In the genomic region with DNA sequence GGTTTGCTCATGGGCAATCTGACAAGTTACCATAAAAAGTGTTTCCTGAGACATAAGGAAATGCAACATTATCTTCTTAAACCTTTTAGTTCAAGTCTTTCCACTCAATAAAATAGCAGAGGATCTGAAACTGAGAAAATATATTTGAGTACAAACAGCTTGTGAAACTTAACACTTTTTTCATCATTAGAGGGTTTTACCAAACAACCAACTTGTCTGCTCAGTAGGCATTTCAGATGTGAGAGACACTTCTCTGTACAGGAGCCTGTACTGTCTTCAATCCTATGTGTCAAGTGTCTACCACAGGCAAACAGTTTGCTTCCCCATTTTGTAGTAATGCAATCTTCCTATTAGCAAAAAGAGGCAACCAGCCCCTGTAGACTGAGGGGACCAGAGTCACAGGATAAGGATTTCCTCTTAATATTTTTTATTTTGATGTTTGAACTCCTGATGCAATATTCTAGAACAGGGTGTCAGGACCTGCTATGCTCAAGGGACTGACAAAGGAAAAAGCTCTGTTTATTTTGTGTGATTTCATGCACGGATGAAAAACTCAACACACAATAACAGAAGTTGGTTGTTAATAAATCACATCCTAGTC, we compare ENCODE assay signal across 14 cellular contexts.
A peak's percentile ranks its signal among the peaks of the same experiment; 100 is the strongest.
DNase-seq lines count a peak whose midpoint lies in the region; ATAC-seq and FAIRE-seq lines count a peak whose summit lies in the region.
"Had no signal": no experiment of that assay in that cellular context is flagged by ENCODE, and none has a peak within 500 bp of the region (broad histone marks: within the 10 kb centered on the region; RNA-seq: fewer than 3 reads in every experiment).

No MANE protein-coding gene starts in this region.

- DNase-seq in NOMO-1 treated with DMSO at 0.1 percent for 48 hours (lab: John Stamatoyannopoulos, UW; ENCODE audit: unreplicated experiment) (peak; percentile 6), NOMO-1 treated with dmso at 0.1 percent for 144 hours (lab: John Stamatoyannopoulos, UW; ENCODE audit: unreplicated experiment) (no peak), dedifferentiated amniotic fluid mesenchymal stem cell (ENCODE audit: extremely low spot score) (no peak), HTR-8/SVneo (ENCODE audit: insufficient read length, low spot score) (no peak), inferior parietal cortex (ENCODE audit: extremely low spot score) (no peak)
- DNase-seq in activated CD4-positive, alpha-beta T cell treated with anti-CD3 and anti-CD28 coated beads for 36 hours = no peak
- DNase-seq: activated CD8-positive, alpha-beta T cell treated with anti-CD3 and anti-CD28 coated beads for 36 hours; HCEC 1CT; NCI-H2081 had no signal

- peaks cover 5% of the 10 kb centered on the region for H3K9me3 Mint-ChIP-seq in activated CD4-positive, alpha-beta T cell treated with anti-CD3 and anti-CD28 coated beads for 36 hours (ENCODE audit: low read depth)

- no peak overlapping the region for H3K27ac Mint-ChIP-seq in activated CD4-positive, alpha-beta T cell treated with anti-CD3 and anti-CD28 coated beads for 36 hours
- H3K27ac Mint-ChIP-seq: activated CD8-positive, alpha-beta T cell treated with anti-CD3 and anti-CD28 coated beads for 36 hours; activated naive CD8-positive, alpha-beta T cell had no signal

- ATAC-seq in HG02588 (IDR thresholded peaks at IDR 0.05; ENCODE audit: unreplicated experiment) = peak; percentile 94
- ATAC-seq in HG03442 (IDR thresholded peaks at IDR 0.05; ENCODE audit: unreplicated experiment) = peak; percentile 64
- no peak for ATAC-seq in activated CD4-positive, alpha-beta T cell treated with anti-CD3 and anti-CD28 coated beads for 36 hours
- ATAC-seq: activated CD8-positive, alpha-beta T cell treated with anti-CD3 and anti-CD28 coated beads for 36 hours had no signal

- H3K4me3 Mint-ChIP-seq in activated CD4-positive, alpha-beta T cell treated with anti-CD3 and anti-CD28 coated beads for 36 hours = no peak overlapping the region
- H3K4me3 Mint-ChIP-seq: activated CD8-positive, alpha-beta T cell treated with anti-CD3 and anti-CD28 coated beads for 36 hours; activated naive CD8-positive, alpha-beta T cell had no signal

- POLR2A ChIA-PET in activated CD4-positive, alpha-beta T cell treated with anti-CD3 and anti-CD28 coated beads for 36 hours (lab: Charles Lee) = no interaction called here

- H3K4me1 Mint-ChIP-seq in activated CD4-positive, alpha-beta T cell treated with anti-CD3 and anti-CD28 coated beads for 36 hours = no peaks in the 10 kb centered on the region

- no peaks in the 10 kb centered on the region for H3K27me3 Mint-ChIP-seq in activated CD4-positive, alpha-beta T cell treated with anti-CD3 and anti-CD28 coated beads for 36 hours
- H3K27me3 Mint-ChIP-seq: activated CD8-positive, alpha-beta T cell treated with anti-CD3 and anti-CD28 coated beads for 36 hours had no signal

- CTCF ChIA-PET in activated CD4-positive, alpha-beta T cell treated with anti-CD3 and anti-CD28 coated beads for 36 hours (lab: Charles Lee) = interaction anchor here (1.2 kb wide), 1 partner anchor 22 kb away, joined by 3 read pairs; no protein-coding TSS in a partner anchor

- intact Hi-C loops in activated CD4-positive, alpha-beta T cell treated with anti-CD3 and anti-CD28 coated beads for 36 hours (cut with DNase I, micrococcal nuclease) = no loop called here

- FAIRE-seq in HTR-8/SVneo (lab: Jason Lieb, UNC) = no peak
- FAIRE-seq: GM12891, HepG2 had no signal

- no peaks in the 10 kb centered on the region for H3K36me3 Mint-ChIP-seq in activated CD4-positive, alpha-beta T cell treated with anti-CD3 and anti-CD28 coated beads for 36 hours (ENCODE audit: low read depth)
- H3K36me3 Mint-ChIP-seq: activated naive CD8-positive, alpha-beta T cell had no signal
